ENCODE assay signal across 15 cellular contexts in genomic region chr12:108046633-108047032, GRCh38.
A peak's percentile ranks its signal among the peaks of the same experiment; 100 is the strongest.
DNase-seq lines count a peak whose midpoint lies in the region; ATAC-seq and TF ChIP-seq lines count a peak whose summit lies in the region.
"Had no signal": no experiment of that assay in that cellular context is flagged by ENCODE, and none has a peak within 500 bp of the region (broad histone marks: within the 10 kb centered on the region; RNA-seq: fewer than 3 reads in every experiment).

No MANE protein-coding gene starts in this region.

- no peaks in the 10 kb centered on the region for H3K36me3 ChIP-seq in BE2C
- no peaks in the 10 kb centered on the region for H3K36me3 ChIP-seq in gastrocnemius medialis
- H3K36me3 ChIP-seq: upper lobe of left lung had no signal

- H3K27me3 ChIP-seq in BE2C (no peaks in the 10 kb centered on the region), gastrocnemius medialis (no peaks in the 10 kb centered on the region)
- H3K27me3 ChIP-seq: foreskin keratinocyte, upper lobe of left lung had no signal

- no peak for TF ChIP-seq POLR2A in gastrocnemius medialis (IDR thresholded peaks at IDR 0.05)

- TF ChIP-seq CTCF in BE2C (IDR thresholded peaks at IDR 0.05; ENCODE audit: low read depth, low read length): no peak
- TF ChIP-seq CTCF in gastrocnemius medialis (IDR thresholded peaks at IDR 0.05 in 4 of 5, conservative IDR thresholded peaks at IDR 0.05 in 1 of 5): no peak

- H3K4me3 ChIP-seq in BE2C (ENCODE audit: low read depth, low read length) (0 out of 2 replicates have a peak overlapping the region, but pooled peaks have one; percentile 5), gastrocnemius medialis (peak overlapping the region in 1 of 4 donors; percentile 20)
- H3K4me3 ChIP-seq: upper lobe of left lung had no signal

- no peaks in the 10 kb centered on the region for H3K9me3 ChIP-seq in BE2C
- H3K9me3 ChIP-seq in gastrocnemius medialis: no peaks in the 10 kb centered on the region
- H3K9me3 ChIP-seq: upper lobe of left lung had no signal

- intact Hi-C loops in gastrocnemius medialis (cut with DNase I; ENCODE audit: low total_unique reads): no loop called here

- no peak for ATAC-seq in gastrocnemius medialis
- no peak for ATAC-seq in HG03108 (IDR thresholded peaks at IDR 0.05; ENCODE audit: unreplicated experiment)
- ATAC-seq: foreskin keratinocyte had no signal

- in situ Hi-C loops in gastrocnemius medialis (cut with MboI; ENCODE audit: low sequenced_read_pairs in 4 of 4): no loop called here

- H3K4me1 ChIP-seq in BE2C: no peaks in the 10 kb centered on the region
- no peaks in the 10 kb centered on the region for H3K4me1 ChIP-seq in gastrocnemius medialis
- H3K4me1 ChIP-seq: foreskin keratinocyte had no signal

- no peak for DNase-seq in BE2C
- peak; percentile 9 for DNase-seq in GM03348 (ENCODE audit: low spot score)
- DNase-seq in left kidney (ENCODE audit: low read depth, low spot score): peak; percentile 20
- no peak for DNase-seq in gastrocnemius medialis
- no peak for DNase-seq in SIG-M5 treated with dmso at 0.1 percent for 504 hours (lab: John Stamatoyannopoulos, UW; ENCODE audit: unreplicated experiment)
- no peak for DNase-seq in activated CD4-positive, alpha-beta T cell treated with anti-CD3 and anti-CD28 coated beads, Interleukin-2, amount 50 U/mL, for 4 hours
- DNase-seq: activated naive CD4-positive, alpha-beta T cell treated with anti-CD3 and anti-CD28 coated beads for 36 hours; C1 segment of cervical spinal cord; DND-41; foreskin keratinocyte; H9; midbrain; NCI-H2029; upper lobe of left lung had no signal

- peak overlapping the region in 3 of 4 donors; percentile 5 to 41 (median 12) for H3K27ac ChIP-seq in gastrocnemius medialis
- H3K27ac ChIP-seq: foreskin keratinocyte had no signal

Comparison
In these comparisons a context has a peak if more than half of its experiments do, and no peak if none do; other contexts are left out.
1. DNase-seq: peak in GM03348 (single experiment) and left kidney (single experiment); none in BE2C (single experiment), gastrocnemius medialis (0 of 2), SIG-M5 treated with dmso at 0.1 percent for 504 hours (single experiment) and activated CD4-positive, alpha-beta T cell treated with anti-CD3 and anti-CD28 coated beads, Interleukin-2, amount 50 U/mL, for 4 hours (0 of 2).